In genomic region chr2:19911799-19912509, GRCh38 we compare ENCODE assay signal across 12 cellular contexts. TPM values are rescaled to one million over a fixed set of nuclear protein-coding genes. Genes with fewer than 3 reads are reported as not detected.
A peak's percentile ranks its signal among the peaks of the same experiment; 100 is the strongest.
DNase-seq lines count a peak whose midpoint lies in the region; FAIRE-seq and TF ChIP-seq lines count a peak whose summit lies in the region.
"Had no signal": no experiment of that assay in that cellular context is flagged by ENCODE, and none has a peak within 500 bp of the region (broad histone marks: within the 10 kb centered on the region; RNA-seq: fewer than 3 reads in every experiment).

No MANE protein-coding gene starts in this region.

- no peak for FAIRE-seq in bronchial epithelial cell (lab: Jason Lieb, UNC)

- H3K4me1 ChIP-seq in mesendoderm (ENCODE audit: control insufficient read depth, low read depth, low read length) = no peaks in the 10 kb centered on the region
- no peaks in the 10 kb centered on the region for H3K4me1 ChIP-seq in uterus
- H3K4me1 ChIP-seq: transverse colon had no signal

- H3K79me1 ChIP-seq in mesendoderm (ENCODE audit: low read length) = no peaks in the 10 kb centered on the region

- no peak overlapping the region for H2BK5ac ChIP-seq in mesendoderm (ENCODE audit: low read length)

- H3K36me3 ChIP-seq in bronchial epithelial cell (ENCODE audit: control insufficient read depth, insufficient read depth, low read length) (no peaks in the 10 kb centered on the region), mesendoderm (ENCODE audit: control insufficient read depth, insufficient read depth, low read length) (no peaks in the 10 kb centered on the region), uterus (no peaks in the 10 kb centered on the region)
- H3K36me3 ChIP-seq: transverse colon had no signal

- H4K5ac ChIP-seq in mesendoderm (ENCODE audit: low read length) = no peak overlapping the region

- H3K27ac ChIP-seq in mesendoderm (ENCODE audit: low read depth, low read length) (no peak overlapping the region), uterus (no peak overlapping the region)
- H3K27ac ChIP-seq: transverse colon had no signal

- no CpG with 5 or more reads among the region's 9 CpGs for WGBS in mesendoderm (ENCODE audit: extremely low coverage, insufficient coverage, low lambda C conversion rate)

- no peak overlapping the region for H3K56ac ChIP-seq in mesendoderm (ENCODE audit: low read length)

- TF ChIP-seq CTCF in bronchial epithelial cell (IDR thresholded peaks at IDR 0.05; ENCODE audit: insufficient read depth, low read length, severe bottlenecking) (no peak), uterus (IDR thresholded peaks at IDR 0.05) (no peak)

- no peaks in the 10 kb centered on the region for H3K9me3 ChIP-seq in uterus
- H3K9me3 ChIP-seq: transverse colon had no signal

- H3K9ac ChIP-seq in mesendoderm (ENCODE audit: low read length) = no peak overlapping the region

- intact Hi-C loops in uterus (cut with DNase I; ENCODE audit: low total_unique reads) = no loop called here

- no peak overlapping the region for H3K4me3 ChIP-seq in bronchial epithelial cell (ENCODE audit: low read depth, low read length)
- H3K4me3 ChIP-seq in mesendoderm (ENCODE audit: low read length) = no peak overlapping the region
- no peak overlapping the region for H3K4me3 ChIP-seq in uterus
- H3K4me3 ChIP-seq: transverse colon had no signal

- no peak overlapping the region for H3K18ac ChIP-seq in mesendoderm (ENCODE audit: low read length)

- no peak overlapping the region for H2BK120ac ChIP-seq in mesendoderm (ENCODE audit: low read depth, low read length)

- H3K4me2 ChIP-seq in mesendoderm (ENCODE audit: low read length) = no peak overlapping the region

- no peak overlapping the region for H3K4ac ChIP-seq in mesendoderm (ENCODE audit: low read depth, low read length)

- DNase-seq in Daoy (ENCODE audit: low read depth) (peak; percentile 95), NCI-H226 (peak; percentile 26), bronchial epithelial cell (ENCODE audit: low read depth) (peak; percentile 94), mesendoderm (peak; percentile 47), uterus (no peak), mesenteric fat pad (ENCODE audit: low spot score) (no peak), SKM-1 (lab: John Stamatoyannopoulos, UW; ENCODE audit: unreplicated experiment) (no peak)
- no peak for DNase-seq in stimulated activated naive CD4-positive, alpha-beta T cell (lab: John Stamatoyannopoulos, UW)
- DNase-seq: activated naive CD8-positive, alpha-beta T cell treated with anti-CD3 and anti-CD28 coated beads, Interleukin-2, amount 50 U/mL, for 24 hours; NCI-H1417; NCI-H748 treated with DMSO at 0.1 percent for 48 hours; transverse colon had no signal

- H2AK5ac ChIP-seq in mesendoderm (ENCODE audit: low read length) = no peak overlapping the region

- H3K79me2 ChIP-seq in mesendoderm (ENCODE audit: control insufficient read depth, insufficient read depth, low read length) = no peaks in the 10 kb centered on the region

- no peak overlapping the region for H4K8ac ChIP-seq in mesendoderm (ENCODE audit: low read depth, low read length)

- no peak overlapping the region for H3K23ac ChIP-seq in mesendoderm (ENCODE audit: low read length)

- H3K27me3 ChIP-seq in bronchial epithelial cell (ENCODE audit: control insufficient read depth, insufficient read depth, low read length) (no peaks in the 10 kb centered on the region), mesendoderm (ENCODE audit: insufficient read depth, low read length, poor library complexity) (no peaks in the 10 kb centered on the region), uterus (no peaks in the 10 kb centered on the region)
- H3K27me3 ChIP-seq: transverse colon had no signal

- TF ChIP-seq POLR2A in uterus (IDR thresholded peaks at IDR 0.05) = no peak

- H2BK15ac ChIP-seq in mesendoderm (replicated peaks; ENCODE audit: low read depth) = no peak overlapping the region

RNA-seq across cellular contexts. Expression of gene TTC32, which starts 10.2 kb away (rescaled TPM):
- total RNA-seq in Daoy (2014; rRNA removed; shearing (Covaris generic)) = 4.8 and 7.9 TPM in 2 replicates
- 4.2 and 7.7 TPM in 2 replicates for total RNA-seq in bronchial epithelial cell
- polyA plus RNA-seq in mesendoderm (2013, experiment 1 of 2) = 9.4 TPM
- 11.5 TPM for polyA plus RNA-seq in mesendoderm (2013, experiment 2 of 2)
- total RNA-seq in uterus = 10 to 100 TPM; 16.7 to 22.6 (median 20.9) TPM
- 8.6 TPM for total RNA-seq in mesenteric fat pad

Comparison
In these comparisons a context has a peak if more than half of its experiments do, and no peak if none do; other contexts are left out.
1. DNase-seq: peak in Daoy (single experiment), NCI-H226 (single experiment), bronchial epithelial cell (single experiment) and mesendoderm (single experiment); none in stimulated activated naive CD4-positive, alpha-beta T cell (0 of 6), uterus (0 of 2), mesenteric fat pad (single experiment) and SKM-1 (single experiment).